22 cellular contexts compared by ENCODE assay signal in genomic region chr3:11047500-11047899, GRCh38. TPM values are rescaled to one million over a fixed set of nuclear protein-coding genes. Genes with fewer than 3 reads are reported as not detected.
DNase-seq lines count a peak whose midpoint lies in the region; ATAC-seq, FAIRE-seq and TF ChIP-seq lines count a peak whose summit lies in the region.
"Had no signal": no experiment of that assay in that cellular context is flagged by ENCODE, and none has a peak within 500 bp of the region (broad histone marks: within the 10 kb centered on the region; RNA-seq: fewer than 3 reads in every experiment).

No MANE protein-coding gene starts in this region.

- no peaks in the 10 kb centered on the region for H3K79me2 ChIP-seq in trophoblast cell (ENCODE audit: control insufficient read depth, insufficient read depth, low read length, poor library complexity)

- H3K27ac Mint-ChIP-seq in glutamatergic neuron (ENCODE audit: unreplicated experiment): no peak overlapping the region
- H3K27ac Mint-ChIP-seq: CD4-positive, alpha-beta T cell; HFFc6 had no signal

- H3K4me3 Mint-ChIP-seq in glutamatergic neuron (ENCODE audit: unreplicated experiment): no peak overlapping the region
- H3K4me3 Mint-ChIP-seq: CD4-positive, alpha-beta T cell; HFFc6 had no signal

- no peak overlapping the region for H2AFZ ChIP-seq in trophoblast cell (ENCODE audit: insufficient read depth, low read length, poor library complexity)

- H3K4me1 ChIP-seq in trophoblast cell (ENCODE audit: control insufficient read depth in 1 of 2, insufficient read depth in 2 of 2, low read length in 2 of 2): no peaks in the 10 kb centered on the region
- H3K4me1 ChIP-seq: Caco-2 had no signal

- H4K91ac ChIP-seq in trophoblast cell (ENCODE audit: low read depth, low read length): no peak overlapping the region

- no peak overlapping the region for H3K4ac ChIP-seq in trophoblast cell (ENCODE audit: low read depth, low read length)

- no peak overlapping the region for H2AK5ac ChIP-seq in trophoblast cell (ENCODE audit: low read length)

- DNase-seq in bronchial epithelial cell (ENCODE audit: low read depth) (peak; percentile 38), trophoblast cell (no peak), glutamatergic neuron (no peak), AG08395 (ENCODE audit: low spot score) (no peak)
- DNase-seq in activated effector memory CD4-positive, alpha-beta T cell treated with anti-CD3 and anti-CD28 coated beads, Interleukin-2, amount 50 U/mL, for 16 hours: no peak
- DNase-seq: ACHN; AML-193; Caco-2; CD4-positive, alpha-beta T cell; GOT3; H7; HFFc6 had no signal

- H3K27me3 ChIP-seq in bronchial epithelial cell (ENCODE audit: control insufficient read depth, insufficient read depth, low read length) (peaks cover 5% of the 10 kb centered on the region), trophoblast cell (ENCODE audit: insufficient read depth, low read length) (no peaks in the 10 kb centered on the region)

- H3K23ac ChIP-seq in trophoblast cell (ENCODE audit: low read length): peak overlapping the region; percentile 37

- H3K9me3 Mint-ChIP-seq in glutamatergic neuron (ENCODE audit: unreplicated experiment): peaks cover 2% of the 10 kb centered on the region
- H3K9me3 Mint-ChIP-seq: CD4-positive, alpha-beta T cell; HFFc6 had no signal

- H3K9ac ChIP-seq in trophoblast cell (ENCODE audit: low read length): no peak overlapping the region

- WGBS in trophoblast cell (ENCODE audit: extremely low coverage, insufficient coverage, insufficient read length): no CpG with 5 or more reads among the region's 2 CpGs

- H3K36me3 ChIP-seq in bronchial epithelial cell (ENCODE audit: control insufficient read depth, insufficient read depth, low read length): no peaks in the 10 kb centered on the region
- no peaks in the 10 kb centered on the region for H3K36me3 ChIP-seq in trophoblast cell (ENCODE audit: control insufficient read depth in 1 of 2, insufficient read depth in 2 of 2, low read length in 2 of 2)

- H3K27me3 Mint-ChIP-seq in glutamatergic neuron (ENCODE audit: unreplicated experiment): no peaks in the 10 kb centered on the region

- H2BK12ac ChIP-seq in trophoblast cell (ENCODE audit: low read length): no peak overlapping the region

- ATAC-seq in esophagus mucosa: peak; percentile 72
- ATAC-seq: HCT116 had no signal

- peaks cover 9% of the 10 kb centered on the region for H3K36me3 Mint-ChIP-seq in glutamatergic neuron (ENCODE audit: unreplicated experiment)

- H3K27ac ChIP-seq in trophoblast cell (ENCODE audit: low read depth, low read length): no peak overlapping the region
- H3K27ac ChIP-seq: C4-2B, HL-60 had no signal

- H3K79me1 ChIP-seq in trophoblast cell (ENCODE audit: low read length): no peaks in the 10 kb centered on the region

- H3K4me3 ChIP-seq in bronchial epithelial cell (ENCODE audit: low read depth, low read length): no peak overlapping the region
- no peak overlapping the region for H3K4me3 ChIP-seq in trophoblast cell (ENCODE audit: low read depth, low read length)

- H3K18ac ChIP-seq in trophoblast cell (ENCODE audit: low read length): no peak overlapping the region

- H4K12ac ChIP-seq in trophoblast cell (ENCODE audit: low read depth, low read length): no peak overlapping the region

- H3K14ac ChIP-seq in trophoblast cell (ENCODE audit: low read length): no peak overlapping the region

- FAIRE-seq in bronchial epithelial cell (lab: Jason Lieb, UNC): no peak
- FAIRE-seq: A204.1, D721Med, G401.6, GM12891 had no signal

- peaks cover 2% of the 10 kb centered on the region for H3K9me3 ChIP-seq in trophoblast cell (ENCODE audit: insufficient read depth, low read depth, low read length)
- H3K9me3 ChIP-seq: Caco-2 had no signal

- H3K4me2 ChIP-seq in trophoblast cell (ENCODE audit: low read length): no peak overlapping the region

- H4K8ac ChIP-seq in trophoblast cell (ENCODE audit: low read depth, low read length): no peak overlapping the region

- no peak overlapping the region for H2BK5ac ChIP-seq in trophoblast cell (ENCODE audit: low read depth, low read length, poor library complexity)

- H2BK120ac ChIP-seq in trophoblast cell (ENCODE audit: insufficient read depth, low read length, poor library complexity): no peak overlapping the region

- TF ChIP-seq CTCF in bronchial epithelial cell (IDR thresholded peaks at IDR 0.05; ENCODE audit: insufficient read depth, low read length, severe bottlenecking) (no peak), glutamatergic neuron (IDR thresholded peaks at IDR 0.05; ENCODE audit: partially characterized antibody, unreplicated experiment) (no peak)

- H3K4me1 Mint-ChIP-seq in glutamatergic neuron (ENCODE audit: low read depth, unreplicated experiment): no peaks in the 10 kb centered on the region

RNA-seq across cellular contexts. Expression of gene SLC6A1, which starts 55.0 kb away (rescaled TPM):
- not detected in 2 replicates for total RNA-seq in bronchial epithelial cell
- total RNA-seq in esophagus mucosa: 6.3 TPM
- not detected in 2 replicates for polyA plus RNA-seq in trophoblast cell (2013)
- total RNA-seq in glutamatergic neuron (ENCODE audit: unreplicated experiment): 0.15 TPM
- total RNA-seq: Caco-2; CD4-positive, alpha-beta T cell; HFFc6; HT1080 had no signal
- polyA plus RNA-seq: BJ had no signal
